20 cellular contexts compared by ENCODE assay signal in genomic region chr14:75459791-75460190, GRCh38. TPM values are rescaled to one million over a fixed set of nuclear protein-coding genes. Genes with fewer than 3 reads are reported as not detected.
DNase-seq lines count a peak whose midpoint lies in the region; ATAC-seq and TF ChIP-seq lines count a peak whose summit lies in the region.
"Had no signal": no experiment of that assay in that cellular context is flagged by ENCODE, and none has a peak within 500 bp of the region (broad histone marks: within the 10 kb centered on the region; RNA-seq: fewer than 3 reads in every experiment).

No MANE protein-coding gene starts in this region.

- no peak for ATAC-seq in right cardiac atrium
- no peak for ATAC-seq in Right ventricle myocardium superior (ENCODE audit: poor library complexity)
- no peak for ATAC-seq in upper lobe of left lung (ENCODE audit: low FRiP score in 2 of 2)

- no peak for TF ChIP-seq EP300 in upper lobe of left lung (IDR thresholded peaks at IDR 0.05)

- no peak for TF ChIP-seq CTCF in colonic mucosa (IDR thresholded peaks at IDR 0.05)
- no peak for TF ChIP-seq CTCF in neutrophil (IDR thresholded peaks at IDR 0.05)
- TF ChIP-seq CTCF in upper lobe of left lung (IDR thresholded peaks at IDR 0.05) = no peak

- H3K27me3 ChIP-seq in right cardiac atrium (ENCODE audit: control insufficient read depth, insufficient read depth) (no peaks in the 10 kb centered on the region), colonic mucosa (no peaks in the 10 kb centered on the region), neutrophil (no peaks in the 10 kb centered on the region), upper lobe of left lung (no peaks in the 10 kb centered on the region)
- H3K27me3 ChIP-seq: cardiac muscle cell, uterus had no signal

- H3K27ac ChIP-seq in right cardiac atrium (ENCODE audit: low read length) = peak overlapping the region; percentile 26
- H3K27ac ChIP-seq in colonic mucosa = peak overlapping the region; percentile 23
- H3K27ac ChIP-seq in neutrophil = peak overlapping the region; percentile 94
- H3K27ac ChIP-seq in upper lobe of left lung = peak overlapping the region in 3 of 4 donors; percentile 48 to 72 (median 51)
- H3K27ac ChIP-seq: KMS-11, uterus, VCaP had no signal

- no peak for TF ChIP-seq POLR2A in upper lobe of left lung (IDR thresholded peaks at IDR 0.05)

- DNase-seq in right cardiac atrium (no peak), Right ventricle myocardium superior (no peak), colonic mucosa (no peak), upper lobe of left lung (no peak), COLO829 (ENCODE audit: low spot score) (no peak), DMS153 treated with DMSO at 0.1 percent for 48 hours (lab: John Stamatoyannopoulos, UW; ENCODE audit: unreplicated experiment) (no peak)
- DNase-seq in activated CD8-positive, alpha-beta memory T cell treated with anti-CD3 and anti-CD28 coated beads for 24 hours = no peak
- DNase-seq: activated CD4-positive, alpha-beta T cell treated with anti-CD3 and anti-CD28 coated beads, Interleukin-2, amount 10 ng/mL, durations not matched to agents 24 days and 14 days; activated naive CD4-positive, alpha-beta T cell treated with anti-CD3 and anti-CD28 coated beads for 36 hours; GOT3; NCI-H1694; NCI-H526 treated with DMSO at 0.1 percent for 48 hours; nephron progenitor cell; RPMI8226; SK-N-SH; uterus had no signal

- H3K9me3 ChIP-seq in right cardiac atrium (ENCODE audit: control insufficient read depth, low read length) (no peaks in the 10 kb centered on the region), colonic mucosa (no peaks in the 10 kb centered on the region), neutrophil (no peaks in the 10 kb centered on the region), upper lobe of left lung (no peaks in the 10 kb centered on the region)
- H3K9me3 ChIP-seq: SK-N-SH, uterus had no signal

- H3K4me3 ChIP-seq in right cardiac atrium (ENCODE audit: low read length) (no peak overlapping the region), colonic mucosa (no peak overlapping the region), neutrophil (ENCODE audit: low read depth in 1 of 2, low read length in 1 of 2) (peak overlapping the region in 1 of 2 experiments; percentile 45), upper lobe of left lung (no peak overlapping the region)
- H3K4me3 ChIP-seq: cardiac muscle cell, uterus had no signal

- peaks cover 26% of the 10 kb centered on the region for H3K4me1 ChIP-seq in right cardiac atrium (ENCODE audit: control insufficient read depth, insufficient read depth, low read length)
- peaks cover 5% of the 10 kb centered on the region for H3K4me1 ChIP-seq in colonic mucosa
- H3K4me1 ChIP-seq in neutrophil (ENCODE audit: control insufficient read depth in 1 of 2, insufficient read depth in 1 of 2, low read depth in 1 of 2, low read length in 1 of 2) = peaks cover 83 to 95% of the 10 kb centered on the region in 2 experiments
- peaks cover 18 to 50% (median 35%) of the 10 kb centered on the region in 4 donors for H3K4me1 ChIP-seq in upper lobe of left lung

- H3K36me3 ChIP-seq in colonic mucosa (no peaks in the 10 kb centered on the region), neutrophil (peaks cover 39% of the 10 kb centered on the region), upper lobe of left lung (peaks cover 0 to 62% (median 34%) of the 10 kb centered on the region in 4 donors)
- H3K36me3 ChIP-seq: cardiac muscle cell, uterus had no signal

- H3K9ac ChIP-seq in colonic mucosa (ENCODE audit: low read depth in 2 of 2, low read length in 2 of 2) = no peak overlapping the region
- H3K9ac ChIP-seq: KMS-11, SK-N-SH had no signal

- intact Hi-C loops in right cardiac atrium (cut with DNase I) = loop anchor here in 2 of 4 donors (5.0 to 10.0 kb wide), 2 partner anchors 45 to 47 kb away; no protein-coding TSS in a partner anchor
- intact Hi-C loops in Right ventricle myocardium superior (cut with DNase I) = no loop called here
- intact Hi-C loops in colonic mucosa (cut with DNase I) = no loop called here

- 98% methylated on average over 1 of the region's 1 CpG for WGBS in right cardiac atrium
- WGBS in upper lobe of left lung, 2 donors = 88 to 100% methylated on average over 1 of the region's 1 CpG

RNA-seq across cellular contexts. Expression of gene JDP2, which starts 32.0 kb away (rescaled TPM):
- total RNA-seq in right cardiac atrium (10 to 100 TPM; 28.3 to 42.2 (median 39.4) TPM), Right ventricle myocardium superior (22.1 TPM), colonic mucosa (10 to 100 TPM; 19.4 to 37.1 TPM), upper lobe of left lung (100 to 1,000 TPM in 3 of 6 donors, 10 to 100 TPM in 3; 60.5 to 150 (median 110) TPM)
- polyA plus RNA-seq in right cardiac atrium = 39.2 TPM

Comparison
In these comparisons a context has a peak if more than half of its experiments do, and no peak if none do; other contexts are left out.
1. H3K27ac ChIP-seq: peak in every context shown above with its lines; median percentile 94 in neutrophil; 51 in upper lobe of left lung; 26 in right cardiac atrium; 23 in colonic mucosa.